In genomic region chr4:168803052-168803451, GRCh38 we compare ENCODE assay signal across 8 cellular contexts.
DNase-seq lines count a peak whose midpoint lies in the region; ATAC-seq, FAIRE-seq and TF ChIP-seq lines count a peak whose summit lies in the region.
"Not testable (repeated sequence)": the region's sequence is repeated elsewhere in the genome, so short reads cannot be mapped to it uniquely, and the experiment has no call there.

No MANE protein-coding gene starts in this region.

- TF ChIP-seq POLR2A in H1 (IDR thresholded peaks at IDR 0.05; ENCODE audit: control extremely low read depth in 1 of 2, low read depth in 2 of 2, low read length in 2 of 2); prostate gland (IDR thresholded peaks at IDR 0.05); vagina (IDR thresholded peaks at IDR 0.05): not testable (repeated sequence)

- not testable (repeated sequence) for H4K8ac ChIP-seq in H9 (replicated peaks; ENCODE audit: insufficient read length, low read depth, low read length); H1 (ENCODE audit: extremely low read depth, insufficient read depth, low read length)

- H3T11ph ChIP-seq in H9 (ENCODE audit: low read length), result not testable (repeated sequence)

- TF ChIP-seq CTCF in H9 (conservative IDR thresholded peaks at IDR 0.05); WTC11 (IDR thresholded peaks at IDR 0.05); H1 (IDR thresholded peaks at IDR 0.05; ENCODE audit: control extremely low read depth in 1 of 3, insufficient read depth in 1 of 3, low read depth in 1 of 3, low read length in 3 of 3); right atrium auricular region (IDR thresholded peaks at IDR 0.05); mesothelial cell of epicardium (IDR thresholded peaks at IDR 0.05; ENCODE audit: unreplicated experiment); prostate gland (IDR thresholded peaks at IDR 0.05); vagina (IDR thresholded peaks at IDR 0.05): not testable (repeated sequence)

- not testable (repeated sequence) for H3K79me1 ChIP-seq in H9 (ENCODE audit: insufficient read depth, low read depth, low read length, poor library complexity, severe bottlenecking); H1 (ENCODE audit: low read depth, low read length)

- DNase-seq in H9; WTC11 (ENCODE audit: low spot score); H1 (ENCODE audit: low read depth in 1 of 2, low spot score in 2 of 2); right atrium auricular region (ENCODE audit: low spot score); mesothelial cell of epicardium (ENCODE audit: low spot score in 2 of 2, unreplicated experiment in 2 of 2); prostate gland (ENCODE audit: low spot score); vagina (ENCODE audit: extremely low spot score in 2 of 2): not testable (repeated sequence)
- DNase-seq in NOMO-1 (lab: John Stamatoyannopoulos, UW; ENCODE audit: unreplicated experiment in 2 of 2), result peak; percentile 20 to 61

- intact Hi-C loops in prostate gland (cut with DNase I); vagina (cut with DNase I): not testable (repeated sequence)

- H2BK20ac ChIP-seq in H9 (ENCODE audit: low read depth, low read length, poor library complexity, severe bottlenecking), result not testable (repeated sequence)
- peak overlapping the region; percentile 99 for H2BK20ac ChIP-seq in H1 (ENCODE audit: low read length)

- not testable (repeated sequence) for H2BK12ac ChIP-seq in H9 (ENCODE audit: insufficient read length, low read depth, low read length)
- peak overlapping the region; percentile 93 for H2BK12ac ChIP-seq in H1 (ENCODE audit: low read depth, low read length)

- H3K36me3 Mint-ChIP-seq in H9 (ENCODE audit: insufficient read depth in 1 of 3, low read depth in 3 of 3); WTC11: not testable (repeated sequence)
- H3K36me3 Mint-ChIP-seq in mesothelial cell of epicardium, result peaks cover 10% of the 10 kb centered on the region

- H3K4me2 ChIP-seq in H9 (ENCODE audit: insufficient read depth, insufficient read length, low read length), result not testable (repeated sequence)
- peak overlapping the region in 1 of 2 experiments; percentile 41; a peak in 1 of 4 replicates for H3K4me2 ChIP-seq in H1 (ENCODE audit: insufficient read depth in 1 of 2, low read depth in 2 of 2, low read length in 2 of 2)

- CTCF ChIA-PET in WTC11 (lab: Charles Lee), result interaction anchor here (1.8 kb wide), 1 partner anchor 118 kb away, joined by 6 read pairs; no protein-coding TSS in a partner anchor
- CTCF ChIA-PET in H1 (lab: Charles Lee; ENCODE audit: partially characterized antibody), result interaction anchor here (0.9 to 1.5 kb wide), 2 partner anchors 9 to 11 kb away, joined by 3 to 4 read pairs; no protein-coding TSS in a partner anchor

- not testable (repeated sequence) for H3K9me3 ChIP-seq in H9 (ENCODE audit: control insufficient read depth, low read depth, low read length); H1 (ENCODE audit: insufficient read depth in 2 of 2, low read depth in 1 of 2, low read length in 1 of 2); right atrium auricular region; prostate gland; vagina

- H3K27me3 ChIP-seq in H9 (ENCODE audit: insufficient read depth, low read length); H1 (replicated peaks in 1 of 4; ENCODE audit: control insufficient read depth in 3 of 4, extremely low read depth in 1 of 4, insufficient read depth in 3 of 4, low read length in 3 of 4); right atrium auricular region; prostate gland (replicated peaks; ENCODE audit: insufficient read depth); vagina: not testable (repeated sequence)

- not testable (repeated sequence) for H3K36me3 ChIP-seq in H1 (ENCODE audit: control insufficient read depth in 2 of 4, insufficient read depth in 4 of 4, low read length in 3 of 4); right atrium auricular region; prostate gland; vagina

- H3K4me1 ChIP-seq in H9 (ENCODE audit: insufficient read depth, low read length); prostate gland (replicated peaks): not testable (repeated sequence)
- H3K4me1 ChIP-seq in H1 (replicated peaks in 1 of 4; ENCODE audit: control insufficient read depth in 3 of 4, insufficient read depth in 4 of 4, low read length in 3 of 4), result peaks cover 0 to 12% (median 6%) of the 10 kb centered on the region in 4 experiments; a peak in 3 of 7 replicates
- peaks cover 0 to 15% of the 10 kb centered on the region in 2 donors for H3K4me1 ChIP-seq in right atrium auricular region
- H3K4me1 ChIP-seq in vagina, result peaks cover 17% of the 10 kb centered on the region

- not testable (repeated sequence) for H2BK15ac ChIP-seq in H9 (ENCODE audit: low read depth, low read length)
- 0 out of 2 replicates have a peak overlapping the region, but pooled peaks have one; percentile 23 for H2BK15ac ChIP-seq in H1 (ENCODE audit: low read length)

- H3K56ac ChIP-seq in H9 (ENCODE audit: insufficient read length, low read depth, low read length); H1 (replicated peaks; ENCODE audit: insufficient read length, low read depth, low read length): not testable (repeated sequence)

- no CpG with 5 or more reads among the region's 5 CpGs for WGBS in H9 (ENCODE audit: extremely low coverage, insufficient read length, low lambda C conversion rate)
- 88% methylated on average over 5 of the region's 5 CpGs; no CpG with 5 or more reads in 1 of the 2 experiments for WGBS in H1 (ENCODE audit: extremely low coverage in 1 of 2, insufficient coverage in 1 of 2, insufficient read length in 1 of 2, insufficient replicate concordance in 2 of 2, low coverage in 1 of 2, low lambda C conversion rate in 2 of 2, missing lambda C conversion rate in 1 of 2), 2 experiments
- WGBS in prostate gland, result 88% methylated on average over 5 of the region's 5 CpGs

- not testable (repeated sequence) for H4K5ac ChIP-seq in H9 (ENCODE audit: insufficient read length, low read depth, low read length); H1 (ENCODE audit: insufficient read length, low read depth, low read length)

- peak overlapping the region; percentile 73 to 95 (median 92) for H3K27ac Mint-ChIP-seq in H9
- H3K27ac Mint-ChIP-seq in WTC11, result peak overlapping the region; percentile 95
- peak overlapping the region; percentile 54 for H3K27ac Mint-ChIP-seq in mesothelial cell of epicardium

- H2BK120ac ChIP-seq in H9 (ENCODE audit: low read depth, low read length, poor library complexity, severe bottlenecking), result peak overlapping the region; percentile 88
- not testable (repeated sequence) for H2BK120ac ChIP-seq in H1 (replicated peaks; ENCODE audit: low read depth, low read length)

- not testable (repeated sequence) for H3K9ac ChIP-seq in H9 (ENCODE audit: extremely low read depth, insufficient read length, low read length); H1 (replicated peaks in 1 of 4; ENCODE audit: extremely low read depth in 1 of 4, low read depth in 3 of 4, low read length in 3 of 4)

- POLR2A ChIA-PET in WTC11 (lab: Charles Lee), result interaction anchor here (0.6 kb wide), 1 partner anchor 42 kb away, joined by 10 read pairs; no protein-coding TSS in a partner anchor
- POLR2A ChIA-PET in H1 (lab: Charles Lee; ENCODE audit: partially characterized antibody), result interaction anchor here (1.4 kb wide), 1 partner anchor 29 kb away, joined by 8 read pairs; no protein-coding TSS in a partner anchor

- FAIRE-seq in H1 (lab: Jason Lieb, UNC), result not testable (repeated sequence)

- not testable (repeated sequence) for TF ChIP-seq EP300 in H1 (IDR thresholded peaks at IDR 0.05; ENCODE audit: borderline replicate concordance in 1 of 2, low read depth in 2 of 2, low read length in 2 of 2)

- not testable (repeated sequence) for H3K27ac ChIP-seq in H9 (ENCODE audit: insufficient read length, low read depth, low read length)
- H3K27ac ChIP-seq in H1 (ENCODE audit: low read depth, low read length) (peak overlapping the region; percentile 63; the same call in 1 of the 2 replicates), right atrium auricular region (peak overlapping the region; percentile 1 to 55), prostate gland (peak overlapping the region; percentile 17 to 41), vagina (peak overlapping the region; percentile 22)

- not testable (repeated sequence) for ATAC-seq in WTC11

- H3K27me3 Mint-ChIP-seq in H9 (ENCODE audit: low read depth); WTC11 (ENCODE audit: low read depth); mesothelial cell of epicardium (ENCODE audit: low read depth): not testable (repeated sequence)

- not testable (repeated sequence) for H3K4me3 Mint-ChIP-seq in H9, WTC11, mesothelial cell of epicardium

- not testable (repeated sequence) for H3K23ac ChIP-seq in H9 (ENCODE audit: insufficient read length, low read depth, low read length); H1 (ENCODE audit: insufficient read length)

- not testable (repeated sequence) for H4K91ac ChIP-seq in H9 (ENCODE audit: insufficient read length, low read depth, low read length); H1 (replicated peaks; ENCODE audit: insufficient read length, low read length)

- not testable (repeated sequence) for H4K20me1 ChIP-seq in H9 (ENCODE audit: control insufficient read depth, insufficient read depth, insufficient read length); H1 (replicated peaks in 1 of 2; ENCODE audit: control insufficient read depth in 1 of 2, insufficient read depth in 2 of 2, low read length in 2 of 2)

- H3K4ac ChIP-seq in H9 (ENCODE audit: low read depth, low read length); H1 (replicated peaks; ENCODE audit: insufficient read length, low read depth, low read length): not testable (repeated sequence)

- not testable (repeated sequence) for H3K9me3 Mint-ChIP-seq in H9, WTC11, mesothelial cell of epicardium

- not testable (repeated sequence) for H3K79me2 ChIP-seq in H9 (ENCODE audit: insufficient read depth, low read length); H1 (ENCODE audit: control insufficient read depth in 1 of 2, insufficient read depth in 2 of 2, low read length in 2 of 2)

- H3K4me1 Mint-ChIP-seq in H9, result peaks cover 26 to 29% of the 10 kb centered on the region in 2 experiments
- H3K4me1 Mint-ChIP-seq in WTC11, result peaks cover 27% of the 10 kb centered on the region
- H3K4me1 Mint-ChIP-seq in mesothelial cell of epicardium, result peaks cover 26% of the 10 kb centered on the region

- not testable (repeated sequence) for H2AFZ ChIP-seq in H9 (ENCODE audit: low read length)
- 0 out of 2 replicates have a peak overlapping the region, but pooled peaks have one; percentile 29 for H2AFZ ChIP-seq in H1 (ENCODE audit: low read length)

- H3K4me3 ChIP-seq in H1 (ENCODE audit: extremely low read depth in 1 of 4, insufficient read depth in 2 of 4, low read depth in 3 of 4, low read length in 4 of 4); right atrium auricular region; prostate gland; vagina: not testable (repeated sequence)

- not testable (repeated sequence) for H3K18ac ChIP-seq in H9 (ENCODE audit: insufficient read length, low read depth, low read length)
- H3K18ac ChIP-seq in H1 (ENCODE audit: extremely low read depth, low read length), result peak overlapping the region; percentile 68; the same call in 1 of the 2 replicates

- H2AK5ac ChIP-seq in H9 (ENCODE audit: insufficient read length, low read length); H1 (ENCODE audit: low read depth, low read length): not testable (repeated sequence)

- not testable (repeated sequence) for TF ChIP-seq RAD21 in H1 (IDR thresholded peaks at IDR 0.05 in 1 of 2, conservative IDR thresholded peaks at IDR 0.05 in 1 of 2; ENCODE audit: low read depth in 2 of 2, low read length in 2 of 2)

- not testable (repeated sequence) for H3K23me2 ChIP-seq in H9 (ENCODE audit: insufficient read length, low read depth, low read length, poor library complexity, severe bottlenecking); H1 (ENCODE audit: low read depth, low read length)

- not testable (repeated sequence) for H3K14ac ChIP-seq in H9 (ENCODE audit: insufficient read depth, low read length); H1 (ENCODE audit: insufficient read length)

- H2BK5ac ChIP-seq in H9 (ENCODE audit: insufficient read length, low read length), result not testable (repeated sequence)
- peak overlapping the region; percentile 90 for H2BK5ac ChIP-seq in H1 (ENCODE audit: low read depth, low read length)
